Comparison of ENCODE assay signal across 1 cellular context in genomic region chr13:40477623-40478608, GRCh38.
A peak's percentile ranks its signal among the peaks of the same experiment; 100 is the strongest.
TF ChIP-seq lines count a peak whose summit lies in the region.

No MANE protein-coding gene starts in this region.

TF ChIP-seq in liver, 16 proteins besides CTCF, POLR2A, EP300 and RAD21 (continued from another document):
- TF ChIP-seq REST (IDR thresholded peaks at IDR 0.05) (peak; percentile 62), EGR1 (IDR thresholded peaks at IDR 0.05; ENCODE audit: low read depth in 2 of 2) (no peak), TAF1 (conservative IDR thresholded peaks at IDR 0.05) (no peak), JUND (IDR thresholded peaks at IDR 0.05) (peak; percentile 83 to 89), FOXA2 (IDR thresholded peaks at IDR 0.05) (peak; percentile 51), NR2F2 (IDR thresholded peaks at IDR 0.05) (peak; percentile 84), YY1 (IDR thresholded peaks at IDR 0.05) (peak; percentile 63)
- TF ChIP-seq, protein P1, sequence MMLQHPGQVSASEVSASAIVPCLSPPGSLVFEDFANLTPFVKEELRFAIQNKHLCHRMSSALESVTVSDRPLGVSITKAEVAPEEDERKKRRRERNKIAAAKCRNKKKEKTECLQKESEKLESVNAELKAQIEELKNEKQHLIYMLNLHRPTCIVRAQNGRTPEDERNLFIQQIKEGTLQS (IDR thresholded peaks at IDR 0.05) = peak; percentile 51
